In the genomic region with DNA sequence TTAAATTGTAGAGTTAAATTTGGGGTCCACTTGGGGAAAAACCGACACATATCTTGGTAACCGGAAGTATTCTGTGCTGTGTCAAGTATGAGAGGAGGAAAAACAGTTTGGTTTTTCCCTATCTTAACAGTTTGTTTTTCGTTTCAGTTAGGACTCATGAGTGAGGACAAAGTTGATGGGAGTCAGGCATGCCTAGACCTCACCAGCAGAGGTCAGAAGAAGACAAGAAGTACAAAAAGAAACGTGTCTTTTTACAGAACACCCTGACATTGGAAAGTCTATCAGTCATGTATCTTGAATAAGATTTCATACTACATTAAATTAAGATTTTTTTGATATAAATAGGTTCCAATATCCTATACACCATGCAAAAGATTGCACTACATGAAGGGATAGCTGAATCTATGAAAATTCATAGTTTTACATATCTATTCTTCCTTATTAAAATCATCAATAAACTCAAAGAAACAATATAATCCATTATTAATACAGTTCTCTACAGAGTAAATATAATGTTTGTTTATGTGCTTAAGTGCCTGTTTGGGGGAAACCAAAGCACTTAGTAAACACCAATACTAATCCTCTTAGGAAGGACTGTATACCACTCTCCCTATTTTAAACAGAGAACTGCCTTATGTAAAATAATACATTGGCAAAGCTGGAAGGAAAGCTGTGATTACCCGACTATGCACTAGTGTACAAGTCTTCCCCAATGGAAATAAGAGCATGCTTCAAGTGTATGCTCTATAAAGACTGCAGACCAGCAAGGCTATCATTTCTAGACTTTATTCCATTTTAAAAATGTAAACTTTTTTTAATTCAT, we compare ENCODE assay signal across 8 cellular contexts.
DNase-seq lines count a peak whose midpoint lies in the region; ATAC-seq and TF ChIP-seq lines count a peak whose summit lies in the region.

No MANE protein-coding gene starts in this region.

- H3K9ac ChIP-seq in adipocyte (ENCODE audit: low read length): peak overlapping the region; percentile 40

- peak; percentile 3 for DNase-seq in DMS153 treated with DMSO at 0.1 percent for 48 hours (lab: John Stamatoyannopoulos, UW; ENCODE audit: unreplicated experiment)
- DNase-seq in OCI-LY7 (ENCODE audit: low spot score): peak; percentile 84
- peak; percentile 83 for DNase-seq in adipocyte (ENCODE audit: low read depth)
- DNase-seq in right cardiac atrium: peak in 1 of 3 donors; percentile 55
- DNase-seq in smooth muscle cell of the brain vasculature (ENCODE audit: low read depth, low spot score): peak; percentile 46
- DNase-seq in NCI-H187 treated with DMSO at 0.1 percent for 48 hours (lab: John Stamatoyannopoulos, UW): no peak

- H3K27me3 ChIP-seq in adipocyte (replicated peaks; ENCODE audit: control insufficient read depth, insufficient read depth, low read length): no peaks in the 10 kb centered on the region
- no peaks in the 10 kb centered on the region for H3K27me3 ChIP-seq in right cardiac atrium (ENCODE audit: control insufficient read depth, insufficient read depth)

- CTCF ChIA-PET in OCI-LY7 (lab: Charles Lee; ENCODE audit: unreplicated experiment): interaction anchor here (0.6 to 1.6 kb wide), 2 partner anchors 11 to 169 kb away, joined by 3 to 4 read pairs; no protein-coding TSS in a partner anchor

- H3K4me3 ChIP-seq in OCI-LY7 (ENCODE audit: low read depth, low read length, poor library complexity, severe bottlenecking) (peak overlapping the region; percentile 35), adipocyte (ENCODE audit: low read length) (no peak overlapping the region), right cardiac atrium (ENCODE audit: low read length) (no peak overlapping the region)

- intact Hi-C loops in OCI-LY7 (cut with micrococcal nuclease; ENCODE audit: unreplicated experiment): loop anchor here (1.0 kb wide), 3 partner anchors 169 to 242 kb away; no protein-coding TSS in a partner anchor
- intact Hi-C loops in right cardiac atrium (cut with DNase I): loop anchor here (5.0 to 10.0 kb wide), 2 partner anchors 211 to 239 kb away; no protein-coding TSS in a partner anchor

- TF ChIP-seq CTCF in OCI-LY7 (conservative IDR thresholded peaks at IDR 0.05; ENCODE audit: low read length): peak; percentile 100

- H2AFZ ChIP-seq in OCI-LY7 (ENCODE audit: low read length): no peak overlapping the region

- 11% methylated on average over 5 of the region's 5 CpGs for WGBS in right cardiac atrium

- peaks cover 30% of the 10 kb centered on the region for H3K4me1 ChIP-seq in OCI-LY7 (ENCODE audit: insufficient read depth, low read length, poor library complexity, severe bottlenecking)
- H3K4me1 ChIP-seq in adipocyte (ENCODE audit: control insufficient read depth, insufficient read depth, low read length): peaks cover 14% of the 10 kb centered on the region
- H3K4me1 ChIP-seq in right cardiac atrium (ENCODE audit: control insufficient read depth, insufficient read depth, low read length): peaks cover under 1% of the 10 kb centered on the region

- no TSS peak for BruUV-seq in OCI-LY7 (replicated peaks; lab: Mats Ljungman, UMichigan)

- peak; percentile 49 for ATAC-seq in GM19351 (IDR thresholded peaks at IDR 0.05; ENCODE audit: unreplicated experiment)
- ATAC-seq in HG03460 (IDR thresholded peaks at IDR 0.05; ENCODE audit: unreplicated experiment): peak; percentile 50
- peak; percentile 85 to 86 for ATAC-seq in right cardiac atrium

- no peaks in the 10 kb centered on the region for H3K9me3 ChIP-seq in OCI-LY7 (ENCODE audit: low read length)
- no peaks in the 10 kb centered on the region for H3K9me3 ChIP-seq in adipocyte (ENCODE audit: control insufficient read depth, low read length)
- no peaks in the 10 kb centered on the region for H3K9me3 ChIP-seq in right cardiac atrium (ENCODE audit: control insufficient read depth, low read length)

- peak overlapping the region; percentile 63 for H3K4me2 ChIP-seq in OCI-LY7 (ENCODE audit: low read length)

- no peaks in the 10 kb centered on the region for H4K20me1 ChIP-seq in OCI-LY7 (ENCODE audit: insufficient read depth, low read length)

- H3K27ac ChIP-seq in OCI-LY7 (ENCODE audit: low read depth, low read length, poor library complexity, severe bottlenecking): peak overlapping the region; percentile 65
- no peak overlapping the region for H3K27ac ChIP-seq in right cardiac atrium (ENCODE audit: low read length)

- POLR2A ChIA-PET in OCI-LY7 (lab: Charles Lee): interaction anchor here (0.5 to 1.0 kb wide), 4 partner anchors 16 to 256 kb away, joined by 3 read pairs; no protein-coding TSS in a partner anchor

- H3K9me2 ChIP-seq in OCI-LY7 (ENCODE audit: insufficient read depth, low read length): no peaks in the 10 kb centered on the region

- H3K36me3 ChIP-seq in OCI-LY7 (ENCODE audit: insufficient read depth, low read length) (peaks cover 71% of the 10 kb centered on the region; the same call in 1 of the 2 replicates), adipocyte (ENCODE audit: control insufficient read depth, insufficient read depth, low read length, severe bottlenecking) (no peaks in the 10 kb centered on the region)

- H3K79me2 ChIP-seq in OCI-LY7 (ENCODE audit: insufficient read depth, low read depth, low read length): peaks cover 23% of the 10 kb centered on the region; the same call in 1 of the 2 replicates
